ENCODE assay signal across 27 cellular contexts in genomic region chrX:8548446-8548845, GRCh38.
"Had no signal": no experiment of that assay in that cellular context is flagged by ENCODE, and none has a peak within 500 bp of the region (broad histone marks: within the 10 kb centered on the region; RNA-seq: fewer than 3 reads in every experiment).

No MANE protein-coding gene starts in this region.

- DNase-seq: activated CD4-positive, alpha-beta memory T cell treated with anti-CD3 and anti-CD28 coated beads, Interleukin-2, amount 10 ng/mL, durations not matched to agents 7 days and 5 days; activated CD4-positive, alpha-beta T cell treated with anti-CD3 and anti-CD28 coated beads for 1 hour; activated CD4-positive, alpha-beta T cell treated with anti-CD3 and anti-CD28 coated beads for 4 hours; activated CD4-positive, alpha-beta T cell treated with anti-CD3 and anti-CD28 coated beads, Interleukin-2, amount 10 ng/mL, durations not matched to agents 7 days and 5 days; activated CD4-positive, alpha-beta T cell treated with anti-CD3 and anti-CD28 coated beads, Interleukin-2, amount 50 U/mL, for 4 hours; activated CD4-positive, CD25-positive, alpha-beta regulatory T cell; activated CD8-positive, alpha-beta memory T cell treated with anti-CD3 and anti-CD28 coated beads, Interleukin-2, amount 50 U/mL, for 48 hours; activated gamma-delta T cell; activated naive CD4-positive, alpha-beta T cell; activated naive CD4-positive, alpha-beta T cell treated with anti-CD3 and anti-CD28 coated beads, Interleukin-2, amount 10 ng/mL, durations not matched to agents 7 days and 5 days; activated naive CD8-positive, alpha-beta T cell treated with anti-CD3 and anti-CD28 coated beads, Interleukin-2, amount 10 ng/mL, durations not matched to agents 7 days and 5 days; activated T-cell treated with anti-CD3 and anti-CD28 coated beads for 4 hours; activated T-cell treated with anti-CD3 and anti-CD28 coated beads, Interleukin-2, amount 50 U/mL, for 24 hours; activated T-cell treated with anti-CD3 and anti-CD28 coated beads, Interleukin-2, amount 50 U/mL, for 72 hours; amniotic stem cell; anterior cingulate cortex; cortex of kidney; dermis blood vessel endothelial cell; effector CD4-positive, alpha-beta T cell; erythroblast; foreskin melanocyte; heart right ventricle; T-helper 2 cell had no signal

- H3K27ac ChIP-seq: breast epithelium, esophagus muscularis mucosa, gastroesophageal sphincter, heart right ventricle, hepatocyte had no signal
